In the genomic region with DNA sequence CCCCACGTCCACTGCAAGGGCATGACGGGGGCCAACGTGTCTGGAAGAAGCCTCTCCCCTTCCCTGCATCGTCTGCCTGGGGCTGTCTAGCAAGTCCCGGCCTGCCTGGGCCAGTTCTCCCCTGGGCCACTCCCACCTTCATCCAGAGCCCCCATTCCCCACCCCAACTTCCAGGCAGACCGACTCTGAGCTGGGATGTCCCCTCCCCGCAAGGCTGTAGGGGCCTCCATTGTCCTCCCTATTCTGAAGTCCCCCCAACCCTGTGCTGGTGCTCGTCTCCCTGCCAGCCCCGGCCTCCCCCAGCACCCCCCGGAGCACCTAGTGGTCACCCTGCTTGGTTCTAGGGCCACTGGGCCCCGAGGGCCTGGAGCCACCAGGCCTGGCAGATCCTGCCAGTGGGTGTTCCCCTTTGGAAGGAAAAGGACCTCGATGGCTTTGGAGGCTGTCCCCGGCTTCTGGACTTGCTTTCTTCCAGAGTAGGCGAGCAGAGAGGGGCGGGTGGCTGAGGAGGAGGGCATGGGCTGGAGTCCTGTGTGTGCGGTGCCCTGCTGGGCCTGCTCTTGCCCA, we compare ENCODE assay signal across 17 cellular contexts. TPM values are rescaled to one million over a fixed set of nuclear protein-coding genes. Genes with fewer than 3 reads are reported as not detected.
A peak's percentile ranks its signal among the peaks of the same experiment; 100 is the strongest.
DNase-seq lines count a peak whose midpoint lies in the region; ATAC-seq and TF ChIP-seq lines count a peak whose summit lies in the region.
"Had no signal": no experiment of that assay in that cellular context is flagged by ENCODE, and none has a peak within 500 bp of the region (broad histone marks: within the 10 kb centered on the region; RNA-seq: fewer than 3 reads in every experiment).

No MANE protein-coding gene starts in this region.

- H3K4me1 ChIP-seq in endocrine pancreas (ENCODE audit: control insufficient read depth, insufficient read depth, low read length), result no peaks in the 10 kb centered on the region
- H3K4me1 ChIP-seq in muscle layer of colon (ENCODE audit: insufficient read depth, low read length), result peaks cover 75% of the 10 kb centered on the region
- H3K4me1 ChIP-seq in thyroid gland, result peaks cover 81 to 87% of the 10 kb centered on the region in 2 donors
- H3K4me1 ChIP-seq in mucosa of descending colon (ENCODE audit: low read depth), result peaks cover 13% of the 10 kb centered on the region
- H3K4me1 ChIP-seq in MM.1S (ENCODE audit: low read length), result 0 out of 2 replicates have a peak, but pooled peaks cover 8% of the 10 kb centered on the region

- H4K20me1 ChIP-seq in MM.1S (ENCODE audit: insufficient read depth, low read length), result no peaks in the 10 kb centered on the region

- POLR2A ChIA-PET in RWPE1 (lab: Yijun Ruan, JAX; ENCODE audit: low non-redundant PET), result no interaction called here

- DNase-seq in RWPE1 (ENCODE audit: low spot score) (no peak), thyroid gland (no peak), mucosa of descending colon (no peak), MM.1S (no peak), C1 segment of cervical spinal cord (lab: John Stamatoyannopoulos, UW) (no peak)
- DNase-seq: activated B cell treated with CpG ODN at 0.5 μM for 24 hours; H9; hypothalamus; NCI-H1694; NCI-H510A; SJCRH30; stimulated activated naive CD4-positive, alpha-beta T cell treated with Interleukin-2 at 50 U/mL for 16 hours had no signal

- H3K27me3 ChIP-seq in endocrine pancreas (ENCODE audit: control insufficient read depth, insufficient read depth, low read length) (no peaks in the 10 kb centered on the region), muscle layer of colon (ENCODE audit: control insufficient read depth in 1 of 2, insufficient read depth in 2 of 2, low read length in 2 of 2) (no peaks in the 10 kb centered on the region), thyroid gland (no peaks in the 10 kb centered on the region), MM.1S (replicated peaks; ENCODE audit: insufficient read depth, low read length) (peaks cover 42% of the 10 kb centered on the region)
- H3K27me3 ChIP-seq: SJCRH30 had no signal

- H3K27ac ChIP-seq in RWPE1 (peak overlapping the region; percentile 97), muscle layer of colon (ENCODE audit: low read depth, low read length) (peak overlapping the region; percentile 78), thyroid gland (peak overlapping the region; percentile 36 to 94 (median 93)), MM.1S (ENCODE audit: low read length) (no peak overlapping the region)
- H3K27ac ChIP-seq: SJCRH30 had no signal

- WGBS in thyroid gland, 2 donors, result 55 to 57% methylated on average over 5 to 14 of the region's 16 CpGs

- TF ChIP-seq CTCF in RWPE1 (conservative IDR thresholded peaks at IDR 0.05; ENCODE audit: low read depth) (no peak), thyroid gland (IDR thresholded peaks at IDR 0.05) (no peak), mucosa of descending colon (IDR thresholded peaks at IDR 0.05) (no peak), MM.1S (IDR thresholded peaks at IDR 0.05; ENCODE audit: low read length) (no peak)

- ATAC-seq in mucosa of descending colon (no peak), HG03135 (IDR thresholded peaks at IDR 0.05; ENCODE audit: unreplicated experiment) (no peak)

- CTCF ChIA-PET in RWPE1 (lab: Yijun Ruan, JAX), result interaction anchor here (0.5 to 2.2 kb wide), 2 partner anchors 14 to 32 kb away, joined by 3 to 7 read pairs; no protein-coding TSS in a partner anchor

- intact Hi-C loops in thyroid gland (cut with DNase I) (no loop called here), mucosa of descending colon (cut with DNase I, micrococcal nuclease) (no loop called here)

- no peak overlapping the region for H3K4me2 ChIP-seq in MM.1S (ENCODE audit: low read depth, low read length)

- no peaks in the 10 kb centered on the region for H3K9me3 ChIP-seq in endocrine pancreas (ENCODE audit: control insufficient read depth, low read length)
- H3K9me3 ChIP-seq in muscle layer of colon (ENCODE audit: low read length), result no peaks in the 10 kb centered on the region
- H3K9me3 ChIP-seq in thyroid gland, result no peaks in the 10 kb centered on the region
- H3K9me3 ChIP-seq in mucosa of descending colon, result no peaks in the 10 kb centered on the region
- H3K9me3 ChIP-seq in MM.1S (replicated peaks; ENCODE audit: insufficient read depth, low read length), result no peaks in the 10 kb centered on the region
- H3K9me3 ChIP-seq: SJCRH30 had no signal

- H3F3A ChIP-seq in MM.1S (ENCODE audit: insufficient read depth, low read length), result no peaks in the 10 kb centered on the region

- no peaks in the 10 kb centered on the region for H3K9me2 ChIP-seq in MM.1S (replicated peaks; ENCODE audit: insufficient read depth, low read length)

- H3K4me3 ChIP-seq in endocrine pancreas (ENCODE audit: control insufficient read depth, insufficient read depth, low read length) (no peak overlapping the region), muscle layer of colon (ENCODE audit: low read depth in 1 of 2, low read length in 2 of 2) (peak overlapping the region in 1 of 2 donors; percentile 4), thyroid gland (replicated peaks in 1 of 3) (no peak overlapping the region), mucosa of descending colon (no peak overlapping the region), MM.1S (ENCODE audit: low read length) (no peak overlapping the region)
- H3K4me3 ChIP-seq: SJCRH30 had no signal

- H3K9ac ChIP-seq in endocrine pancreas (ENCODE audit: control insufficient read depth, insufficient read depth, low read length), result peak overlapping the region; percentile 34
- no peak overlapping the region for H3K9ac ChIP-seq in muscle layer of colon (ENCODE audit: low read length)
- H3K9ac ChIP-seq in MM.1S (ENCODE audit: low read length), result no peak overlapping the region

- H2AFZ ChIP-seq in MM.1S (ENCODE audit: low read length), result no peak overlapping the region

- no peak for TF ChIP-seq POLR2A in thyroid gland (IDR thresholded peaks at IDR 0.05)

- no peaks in the 10 kb centered on the region for H3K36me3 ChIP-seq in endocrine pancreas (ENCODE audit: control insufficient read depth, insufficient read depth, low read length)
- no peaks in the 10 kb centered on the region for H3K36me3 ChIP-seq in muscle layer of colon (ENCODE audit: insufficient read depth, low read length)
- no peaks in the 10 kb centered on the region for H3K36me3 ChIP-seq in thyroid gland
- H3K36me3 ChIP-seq in mucosa of descending colon (ENCODE audit: low read depth), result no peaks in the 10 kb centered on the region
- no peaks in the 10 kb centered on the region for H3K36me3 ChIP-seq in MM.1S (replicated peaks; ENCODE audit: insufficient read depth, low read length)
- H3K36me3 ChIP-seq: SJCRH30 had no signal

- no peaks in the 10 kb centered on the region for H3K79me2 ChIP-seq in MM.1S (ENCODE audit: low read length)

RNA-seq across cellular contexts. Expression of a gene that starts 4.8 kb away (rescaled TPM):
- total RNA-seq in thyroid gland (1 to 10 TPM; 5.5 to 7.6 (median 6.7) TPM), mucosa of descending colon (10 to 100 TPM in 1 of 3 donors, 1 to 10 TPM in 2; 1.7 to 21.1 (median 2.9) TPM)
- total RNA-seq: activated B cell treated with CpG ODN at 0.5 μM for 24 hours, B cell had no signal

RNA-seq across cellular contexts. Expression of a gene that starts 30.5 kb away (rescaled TPM):
- total RNA-seq in thyroid gland (10 to 100 TPM in 3 of 4 donors, 1 to 10 TPM in 1; 5.6 to 60.2 (median 27.3) TPM), mucosa of descending colon (10 to 100 TPM; 31.9 to 35.8 (median 32.6) TPM)

RNA-seq across cellular contexts. Expression of a gene that starts 47.8 kb away (rescaled TPM):
- total RNA-seq in thyroid gland (1 to 10 TPM; 3.8 to 6.3 (median 5.4) TPM), mucosa of descending colon (10 to 100 TPM in 2 of 3 donors, 1 to 10 TPM in 1; 10.0 to 12.2 (median 12.1) TPM)

RNA-seq across cellular contexts. Expression of a gene that starts 51.0 kb away (rescaled TPM):
- total RNA-seq in thyroid gland (10 to 100 TPM; 21.9 to 47.0 (median 28.8) TPM), mucosa of descending colon (1 to 10 TPM in 2 of 3 donors, under 1 TPM in 1; 0.93 to 8.4 (median 5.1) TPM)
- total RNA-seq: T-helper 2 cell treated with Interferon-gamma antibody and Interleukin-4, amounts not matched to agents 100 ng/mL and 5 ng/mL, for 36 hours had no signal
